In the genomic region with DNA sequence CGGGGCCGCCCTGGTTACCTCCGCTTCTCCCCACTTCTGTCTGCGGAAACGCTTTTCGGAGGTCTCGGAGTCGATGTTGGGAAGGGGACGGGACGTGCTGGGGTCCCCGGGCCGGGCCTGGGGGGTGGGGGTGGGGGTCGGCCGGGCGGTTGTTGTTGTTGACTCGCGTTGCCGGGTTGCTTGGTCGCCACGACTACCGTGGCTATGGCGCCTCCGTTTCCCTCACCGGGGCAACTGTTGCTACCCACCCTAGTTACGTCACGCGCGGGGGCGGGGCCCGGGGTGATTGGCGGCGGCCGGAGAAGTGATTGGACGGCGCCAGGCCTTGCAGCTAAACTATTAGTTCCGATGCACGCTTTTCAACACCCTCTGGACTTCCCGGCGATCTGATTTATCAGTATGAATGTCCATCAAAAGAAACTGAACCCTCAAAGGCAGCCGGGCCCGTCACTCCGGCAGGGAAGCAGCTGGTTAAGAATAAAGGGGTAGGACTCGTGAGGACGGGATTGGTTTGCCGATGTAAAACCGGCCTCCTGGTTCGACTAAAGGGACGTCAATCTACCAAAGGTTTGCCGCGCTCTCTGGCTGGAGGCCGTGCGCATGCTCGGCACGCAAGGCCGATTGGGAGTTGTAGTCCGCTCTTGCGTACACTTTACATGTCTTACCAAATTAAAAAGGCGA, we compare ENCODE assay signal across 8 cellular contexts. TPM values are rescaled to one million over a fixed set of nuclear protein-coding genes. Genes with fewer than 3 reads are reported as not detected.
A peak's percentile ranks its signal among the peaks of the same experiment; 100 is the strongest.
DNase-seq lines count a peak whose midpoint lies in the region; ATAC-seq, FAIRE-seq and TF ChIP-seq lines count a peak whose summit lies in the region.

A gene (minus strand): TSS at position 236 of the 681 bp plus-strand sequence. CDS start 12,477 bp downstream, outside the sequence.

- H3K36me3 ChIP-seq in WERI-Rb-1 (peaks cover 6% of the 10 kb centered on the region), breast epithelium (no peaks in the 10 kb centered on the region), iPS-18a (ENCODE audit: control insufficient read depth, low read depth, low read length) (no peaks in the 10 kb centered on the region), skeletal muscle satellite cell (ENCODE audit: insufficient read depth, low read length) (no peaks in the 10 kb centered on the region)

- H3K9ac ChIP-seq in iPS-18a (ENCODE audit: low read length) (peak within 1 kb of the TSS; percentile 90), skeletal muscle satellite cell (ENCODE audit: low read depth, low read length) (peak within 1 kb of the TSS; percentile 95)

- no peak for TF ChIP-seq POLR2A in A549 (IDR thresholded peaks at IDR 0.05; ENCODE audit: low read length)
- TF ChIP-seq POLR2A in breast epithelium (IDR thresholded peaks at IDR 0.05) = no peak

- DNase-seq in A549 (ENCODE audit: low read depth in 1 of 2, low spot score in 1 of 2) = peak; percentile 80 to 99
- peak; percentile 95 for DNase-seq in NCI-H2227 treated with DMSO at 0.1 percent for 48 hours (lab: John Stamatoyannopoulos, UW)
- peak; percentile 99 for DNase-seq in WERI-Rb-1
- DNase-seq in breast epithelium (ENCODE audit: low spot score in 2 of 2) = peak; percentile 100

- no peak for TF ChIP-seq RAD21 in A549 (conservative IDR thresholded peaks at IDR 0.05 in 1 of 2, IDR thresholded peaks at IDR 0.05 in 1 of 2)

- ATAC-seq in A549 = peak; percentile 90 to 95
- ATAC-seq in GM18870 (IDR thresholded peaks at IDR 0.05; ENCODE audit: unreplicated experiment) = peak; percentile 83
- ATAC-seq in HG03175 (IDR thresholded peaks at IDR 0.05; ENCODE audit: unreplicated experiment) = peak; percentile 76

- H3K9me3 ChIP-seq in A549 = no peaks in the 10 kb centered on the region
- no peaks in the 10 kb centered on the region for H3K9me3 ChIP-seq in WERI-Rb-1 (ENCODE audit: severe bottlenecking)
- H3K9me3 ChIP-seq in breast epithelium = no peaks in the 10 kb centered on the region
- H3K9me3 ChIP-seq in iPS-18a (ENCODE audit: control insufficient read depth, low read depth, low read length) = no peaks in the 10 kb centered on the region
- no peaks in the 10 kb centered on the region for H3K9me3 ChIP-seq in skeletal muscle satellite cell (replicated peaks; ENCODE audit: low read length)

- TF ChIP-seq EP300 in A549 (IDR thresholded peaks at IDR 0.05) = no peak

- H3K27me3 ChIP-seq in WERI-Rb-1 (ENCODE audit: insufficient read depth, low read depth, severe bottlenecking) (no peaks in the 10 kb centered on the region), breast epithelium (no peaks in the 10 kb centered on the region), iPS-18a (ENCODE audit: control insufficient read depth, insufficient read depth, low read length) (no peaks in the 10 kb centered on the region), skeletal muscle satellite cell (ENCODE audit: control insufficient read depth, insufficient read depth, low read length) (no peaks in the 10 kb centered on the region)

- H3K4me3 ChIP-seq in A549 = peak within 1 kb of the TSS; percentile 74
- H3K4me3 ChIP-seq in WERI-Rb-1 (ENCODE audit: low read depth, low read length) = peak within 1 kb of the TSS; percentile 57
- H3K4me3 ChIP-seq in breast epithelium = peak within 1 kb of the TSS; percentile 76 to 88 (median 78)
- H3K4me3 ChIP-seq in iPS-18a (ENCODE audit: low read length) = peak within 1 kb of the TSS; percentile 66
- H3K4me3 ChIP-seq in skeletal muscle satellite cell (ENCODE audit: low read length) = peak within 1 kb of the TSS; percentile 84

- intact Hi-C loops in breast epithelium (cut with DNase I; ENCODE audit: low total_unique reads) = no loop called here

- H3K4me2 ChIP-seq in A549 (peak within 1 kb of the TSS; percentile 71), skeletal muscle satellite cell (ENCODE audit: low read length) (peak within 1 kb of the TSS; percentile 85)

- FAIRE-seq in A549 (lab: Jason Lieb, UNC) = no peak

- peak within 1 kb of the TSS; percentile 91 to 100 for H3K27ac ChIP-seq in A549
- peak within 1 kb of the TSS; percentile 89 for H3K27ac ChIP-seq in WERI-Rb-1
- H3K27ac ChIP-seq in breast epithelium = peak within 1 kb of the TSS; percentile 99 to 100
- H3K27ac ChIP-seq in iPS-18a (ENCODE audit: low read length) = peak within 1 kb of the TSS; percentile 95

- POLR2A ChIA-PET in A549 (lab: Yijun Ruan, JAX) = interaction anchor here (0.8 to 1.8 kb wide), 4 partner anchors 16 to 66 kb away, joined by 3 to 6 read pairs (median 5); a partner anchor contains a TSS

- WGBS in A549 (ENCODE audit: missing lambda C conversion rate) = 1% methylated on average over 33 of the region's 58 CpGs

- H3K4me1 ChIP-seq in A549 = peaks cover 14% of the 10 kb centered on the region; the same call in 1 of the 3 replicates
- peaks cover 0 to 21% of the 10 kb centered on the region in 2 donors for H3K4me1 ChIP-seq in breast epithelium
- no peaks in the 10 kb centered on the region for H3K4me1 ChIP-seq in iPS-18a (ENCODE audit: control insufficient read depth, low read depth, low read length)
- peaks cover 25% of the 10 kb centered on the region for H3K4me1 ChIP-seq in skeletal muscle satellite cell (ENCODE audit: control insufficient read depth, insufficient read depth, low read length)

- TF ChIP-seq CTCF in A549 (IDR thresholded peaks at IDR 0.05) (no peak), WERI-Rb-1 (IDR thresholded peaks at IDR 0.05; ENCODE audit: low read depth, low read length) (no peak), breast epithelium (IDR thresholded peaks at IDR 0.05) (no peak)

- CTCF ChIA-PET in A549 (lab: Yijun Ruan, JAX) = interaction anchor here (0.7 to 1.2 kb wide), 3 partner anchors 53 to 126 kb away, joined by 3 to 5 read pairs (median 3); no protein-coding TSS in a partner anchor

TF ChIP-seq in A549, 52 proteins besides CTCF, POLR2A, EP300 and RAD21:
- TF ChIP-seq RFX5 (IDR thresholded peaks at IDR 0.05) (peak; percentile 61; the same call in 1 of the 2 replicates), JUN (IDR thresholded peaks at IDR 0.05) (0 out of 5 replicates have a peak, but pooled peaks of 1 of the 2 experiments have one; percentile 1), CEBPB (IDR thresholded peaks at IDR 0.05) (no peak), FOSL2 (IDR thresholded peaks at IDR 0.05) (no peak), FOSL2 (CRISPR knock-in tag; IDR thresholded peaks at IDR 0.05) (no peak), MAZ (IDR thresholded peaks at IDR 0.05; ENCODE audit: borderline replicate concordance, low read depth, low read length) (0 out of 2 replicates have a peak, but pooled peaks have one; percentile 36)
- TF ChIP-seq, protein P1, sequence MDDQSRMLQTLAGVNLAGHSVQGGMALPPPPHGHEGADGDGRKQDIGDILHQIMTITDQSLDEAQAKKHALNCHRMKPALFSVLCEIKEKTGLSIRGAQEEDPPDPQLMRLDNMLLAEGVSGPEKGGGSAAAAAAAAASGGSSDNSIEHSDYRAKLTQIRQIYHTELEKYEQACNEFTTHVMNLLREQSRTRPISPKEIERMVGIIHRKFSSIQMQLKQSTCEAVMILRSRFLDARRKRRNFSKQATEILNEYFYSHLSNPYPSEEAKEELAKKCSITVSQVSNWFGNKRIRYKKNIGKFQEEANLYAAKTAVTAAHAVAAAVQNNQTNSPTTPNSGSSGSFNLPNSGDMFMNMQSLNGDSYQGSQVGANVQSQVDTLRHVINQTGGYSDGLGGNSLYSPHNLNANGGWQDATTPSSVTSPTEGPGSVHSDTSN (IDR thresholded peaks at IDR 0.05) = peak; percentile 99
- TF ChIP-seq, protein P2, sequence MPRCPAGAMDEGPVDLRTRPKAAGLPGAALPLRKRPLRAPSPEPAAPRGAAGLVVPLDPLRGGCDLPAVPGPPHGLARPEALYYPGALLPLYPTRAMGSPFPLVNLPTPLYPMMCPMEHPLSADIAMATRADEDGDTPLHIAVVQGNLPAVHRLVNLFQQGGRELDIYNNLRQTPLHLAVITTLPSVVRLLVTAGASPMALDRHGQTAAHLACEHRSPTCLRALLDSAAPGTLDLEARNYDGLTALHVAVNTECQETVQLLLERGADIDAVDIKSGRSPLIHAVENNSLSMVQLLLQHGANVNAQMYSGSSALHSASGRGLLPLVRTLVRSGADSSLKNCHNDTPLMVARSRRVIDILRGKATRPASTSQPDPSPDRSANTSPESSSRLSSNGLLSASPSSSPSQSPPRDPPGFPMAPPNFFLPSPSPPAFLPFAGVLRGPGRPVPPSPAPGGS (IDR thresholded peaks at IDR 0.05) = no peak

RNA-seq across cellular contexts. Expression of the gene that starts here (rescaled TPM):
- 0.57 and 0.79 TPM in 2 replicates for polyA plus RNA-seq in A549 (2011; rRNA removed)
- 2.4 and 3.3 TPM in 2 replicates for polyA plus RNA-seq in A549 (2012; cell fraction: cytosol; rRNA removed)
- polyA plus RNA-seq in A549 (2012; cell fraction: nucleus; rRNA removed) = 11.0 and 18.9 TPM in 2 replicates
- 4.9 to 5.4 TPM (median 4.9 TPM) in 3 replicates for polyA plus RNA-seq in A549 (2017; fragmentation: RNase III; extraction: RNeasy Plus Mini Kit Qiagen cat#74134 plus additional on column Dnase treatment)
- polyA minus RNA-seq in A549 (2011; rRNA and poly(A)+ RNA removed) = 0.87 and 1.8 TPM in 2 replicates
- 1 to 10 TPM; 2.6 to 3.7 (median 3.6) TPM for total RNA-seq in breast epithelium
- total RNA-seq in skeletal muscle satellite cell (2012; rRNA removed) = 3.0 and 3.5 TPM in 2 replicates

Comparison
In these comparisons a context has a peak if more than half of its experiments do, and no peak if none do; other contexts are left out.
1. Peak in every context shown above with its lines: DNase-seq, ATAC-seq, H3K4me3 ChIP-seq and H3K27ac ChIP-seq.